9 cellular contexts compared by ENCODE assay signal in the genomic region with DNA sequence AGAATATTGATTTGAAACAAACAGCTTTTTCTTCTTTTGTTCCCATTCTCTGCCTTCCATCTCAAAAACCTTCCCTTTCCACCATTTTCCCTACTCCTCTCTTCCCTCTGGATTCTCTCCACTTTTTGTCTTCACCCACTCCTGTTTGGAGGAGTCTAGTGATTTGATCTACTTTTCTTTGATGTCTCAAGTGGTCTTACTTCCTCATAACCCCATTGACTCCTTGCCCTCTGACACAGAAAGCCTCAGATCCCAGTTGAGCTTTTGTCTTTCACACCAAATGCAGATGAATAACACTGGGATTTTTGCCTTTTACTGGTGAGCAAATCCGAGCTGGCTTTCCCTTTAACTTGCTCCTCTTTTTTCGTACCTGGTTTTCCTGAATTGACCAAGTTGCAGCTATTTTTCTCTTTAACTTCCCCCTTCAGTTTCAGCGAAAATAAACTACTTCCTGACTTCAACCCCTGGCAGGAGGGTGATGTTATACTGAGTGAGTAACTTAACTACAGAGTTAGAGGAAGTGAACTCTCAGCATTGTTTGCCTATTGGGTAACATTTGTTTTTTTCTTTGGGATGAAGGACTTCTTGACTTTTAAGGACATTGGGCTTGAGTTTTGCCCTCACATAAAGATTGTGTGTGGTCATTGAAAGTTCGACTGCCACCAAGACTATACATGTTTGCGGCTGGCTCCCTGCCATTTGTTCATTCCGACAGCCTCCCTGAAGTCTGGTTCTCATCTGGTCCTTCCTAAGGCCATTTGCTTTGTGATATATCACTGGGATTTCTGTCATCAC.
A peak's percentile ranks its signal among the peaks of the same experiment; 100 is the strongest.
DNase-seq lines count a peak whose midpoint lies in the region; ATAC-seq and TF ChIP-seq lines count a peak whose summit lies in the region.
"Had no signal": no experiment of that assay in that cellular context is flagged by ENCODE, and none has a peak within 500 bp of the region (broad histone marks: within the 10 kb centered on the region; RNA-seq: fewer than 3 reads in every experiment).

No MANE protein-coding gene starts in this region.

- peak overlapping the region; percentile 67 for H3K27ac Mint-ChIP-seq in memory B cell
- no peak overlapping the region for H3K27ac Mint-ChIP-seq in activated CD4-positive, alpha-beta memory T cell treated with anti-CD3 and anti-CD28 coated beads, Interleukin-2, amount 10 ng/mL, durations not matched to agents 7 days and 5 days

- H3K4me3 Mint-ChIP-seq in memory B cell, result peak overlapping the region; percentile 58
- H3K4me3 Mint-ChIP-seq in activated CD4-positive, alpha-beta memory T cell treated with anti-CD3 and anti-CD28 coated beads, Interleukin-2, amount 10 ng/mL, durations not matched to agents 7 days and 5 days, result no peak overlapping the region

- H3K27ac ChIP-seq in ascending aorta, result no peak overlapping the region

- H3K9me3 ChIP-seq in ascending aorta, result no peaks in the 10 kb centered on the region

- DNase-seq in EH (ENCODE audit: low read depth) (peak; percentile 12), amniotic epithelial cell (ENCODE audit: low read depth) (peak; percentile 53), memory B cell (ENCODE audit: low spot score in 2 of 2) (no peak), GM20000 (ENCODE audit: low spot score) (no peak), ascending aorta (ENCODE audit: low spot score in 2 of 2) (no peak)
- no peak for DNase-seq in activated CD4-positive, alpha-beta memory T cell treated with anti-CD3 and anti-CD28 coated beads, Interleukin-2, amount 10 ng/mL, durations not matched to agents 7 days and 5 days
- DNase-seq: NCI-H1436 had no signal

- H3K27me3 Mint-ChIP-seq in memory B cell, result no peaks in the 10 kb centered on the region
- no peaks in the 10 kb centered on the region for H3K27me3 Mint-ChIP-seq in activated CD4-positive, alpha-beta memory T cell treated with anti-CD3 and anti-CD28 coated beads, Interleukin-2, amount 10 ng/mL, durations not matched to agents 7 days and 5 days

- no peak overlapping the region for H3K4me3 ChIP-seq in ascending aorta

- peak; percentile 69 for ATAC-seq in HG03066 (IDR thresholded peaks at IDR 0.05; ENCODE audit: low read depth, unreplicated experiment)
- ATAC-seq in memory B cell (ENCODE audit: low read depth), result peak; percentile 83
- ATAC-seq in HG03378 (IDR thresholded peaks at IDR 0.05; ENCODE audit: unreplicated experiment), result no peak

- TF ChIP-seq CTCF in GM20000 (IDR thresholded peaks at IDR 0.05; ENCODE audit: extremely low read depth, missing control alignments) (no peak), ascending aorta (IDR thresholded peaks at IDR 0.05) (no peak)

- H3K4me1 ChIP-seq in ascending aorta, result no peaks in the 10 kb centered on the region

- H3K27me3 ChIP-seq in ascending aorta, result no peaks in the 10 kb centered on the region

- no peaks in the 10 kb centered on the region for H3K36me3 ChIP-seq in ascending aorta

- intact Hi-C loops in ascending aorta (cut with DNase I), result no loop called here

- CTCF ChIA-PET in activated CD4-positive, alpha-beta memory T cell treated with anti-CD3 and anti-CD28 coated beads, Interleukin-2, amount 10 ng/mL, durations not matched to agents 7 days and 5 days (lab: Charles Lee), result no interaction called here

- POLR2A ChIA-PET in activated CD4-positive, alpha-beta memory T cell treated with anti-CD3 and anti-CD28 coated beads, Interleukin-2, amount 10 ng/mL, durations not matched to agents 7 days and 5 days (lab: Charles Lee), result no interaction called here

- H3K4me1 Mint-ChIP-seq in memory B cell, result peaks cover 14% of the 10 kb centered on the region
- H3K4me1 Mint-ChIP-seq in activated CD4-positive, alpha-beta memory T cell treated with anti-CD3 and anti-CD28 coated beads, Interleukin-2, amount 10 ng/mL, durations not matched to agents 7 days and 5 days, result no peaks in the 10 kb centered on the region

- H3K36me3 Mint-ChIP-seq in memory B cell, result no peaks in the 10 kb centered on the region
- H3K36me3 Mint-ChIP-seq in activated CD4-positive, alpha-beta memory T cell treated with anti-CD3 and anti-CD28 coated beads, Interleukin-2, amount 10 ng/mL, durations not matched to agents 7 days and 5 days (ENCODE audit: low read depth), result no peaks in the 10 kb centered on the region

- peaks cover 6% of the 10 kb centered on the region for H3K9me3 Mint-ChIP-seq in memory B cell
- H3K9me3 Mint-ChIP-seq in activated CD4-positive, alpha-beta memory T cell treated with anti-CD3 and anti-CD28 coated beads, Interleukin-2, amount 10 ng/mL, durations not matched to agents 7 days and 5 days, result peaks cover 2% of the 10 kb centered on the region

Comparison
In these comparisons a context has a peak if more than half of its experiments do, and no peak if none do; other contexts are left out.
1. DNase-seq: peak in EH (single experiment) and amniotic epithelial cell (single experiment); none in memory B cell (0 of 2), activated CD4-positive, alpha-beta memory T cell treated with anti-CD3 and anti-CD28 coated beads, Interleukin-2, amount 10 ng/mL, durations not matched to agents 7 days and 5 days (single experiment), GM20000 (single experiment) and ascending aorta (0 of 2).